16 cellular contexts compared by ENCODE assay signal in genomic region chr17:67884766-67885165, GRCh38. TPM values are rescaled to one million over a fixed set of nuclear protein-coding genes. Genes with fewer than 3 reads are reported as not detected.
DNase-seq lines count a peak whose midpoint lies in the region; TF ChIP-seq lines count a peak whose summit lies in the region.
"Had no signal": no experiment of that assay in that cellular context is flagged by ENCODE, and none has a peak within 500 bp of the region (broad histone marks: within the 10 kb centered on the region; RNA-seq: fewer than 3 reads in every experiment).

No MANE protein-coding gene starts in this region.

- peaks cover 4% of the 10 kb centered on the region for H3K4me1 Mint-ChIP-seq in activated CD4-positive, alpha-beta T cell treated with anti-CD3 and anti-CD28 coated beads, Interleukin-2, amount 10 ng/mL, durations not matched to agents 7 days and 5 days

- peak overlapping the region; percentile 9 for H3K27ac Mint-ChIP-seq in activated CD4-positive, alpha-beta T cell treated with anti-CD3 and anti-CD28 coated beads, Interleukin-2, amount 10 ng/mL, durations not matched to agents 7 days and 5 days
- H3K27ac Mint-ChIP-seq: CD4-positive, CD25-positive, alpha-beta regulatory T cell had no signal

- H3K9ac ChIP-seq in adipocyte (ENCODE audit: low read length): no peak overlapping the region
- H3K9ac ChIP-seq: GM23248 had no signal

- H3K4me1 ChIP-seq in HEK293 (ENCODE audit: control insufficient read depth, insufficient read depth, low read length) (peaks cover 9% of the 10 kb centered on the region), adipocyte (ENCODE audit: control insufficient read depth, insufficient read depth, low read length) (no peaks in the 10 kb centered on the region)
- H3K4me1 ChIP-seq: BE2C had no signal

- H3K4me3 ChIP-seq in HEK293 (ENCODE audit: low read depth, low read length) (no peak overlapping the region), adipocyte (ENCODE audit: low read length) (no peak overlapping the region)
- H3K4me3 ChIP-seq: GM23248, HAP-1 had no signal

- H3K36me3 Mint-ChIP-seq in activated CD4-positive, alpha-beta T cell treated with anti-CD3 and anti-CD28 coated beads, Interleukin-2, amount 10 ng/mL, durations not matched to agents 7 days and 5 days (ENCODE audit: low read depth): peaks cover 33% of the 10 kb centered on the region

- no peaks in the 10 kb centered on the region for H3K27me3 ChIP-seq in adipocyte (replicated peaks; ENCODE audit: control insufficient read depth, insufficient read depth, low read length)
- H3K27me3 ChIP-seq: BE2C had no signal

- POLR2A ChIA-PET in activated CD4-positive, alpha-beta T cell treated with anti-CD3 and anti-CD28 coated beads, Interleukin-2, amount 10 ng/mL, durations not matched to agents 7 days and 5 days (lab: Charles Lee): interaction anchor here (0.6 kb wide), 1 partner anchor 39 kb away, joined by 6 read pairs; no protein-coding TSS in a partner anchor
- POLR2A ChIA-PET in HEK293 (lab: Yijun Ruan, JAX): no interaction called here

- no peak for DNase-seq in activated CD4-positive, alpha-beta T cell treated with anti-CD3 and anti-CD28 coated beads, Interleukin-2, amount 10 ng/mL, durations not matched to agents 7 days and 5 days
- no peak for DNase-seq in activated CD4-positive, alpha-beta T cell treated with anti-CD3 and anti-CD28 coated beads for 1 hour
- DNase-seq in adipocyte (ENCODE audit: low read depth) (peak; percentile 17), NCI-H2081 (lab: John Stamatoyannopoulos, UW) (no peak), NCI-H2171 (lab: John Stamatoyannopoulos, UW) (no peak)
- DNase-seq: ACHN; BE2C; C1 segment of cervical spinal cord; CD4-positive, CD25-positive, alpha-beta regulatory T cell; CD8-positive, alpha-beta memory T cell; COR-L47; DMS 273 treated with DMSO at 0.1 percent for 48 hours; GM23248 had no signal

- H3K27me3 Mint-ChIP-seq in activated CD4-positive, alpha-beta T cell treated with anti-CD3 and anti-CD28 coated beads, Interleukin-2, amount 10 ng/mL, durations not matched to agents 7 days and 5 days: no peaks in the 10 kb centered on the region
- H3K27me3 Mint-ChIP-seq: CD4-positive, CD25-positive, alpha-beta regulatory T cell; CD8-positive, alpha-beta memory T cell had no signal

- H3K9me3 ChIP-seq in HEK293 (ENCODE audit: control insufficient read depth, insufficient read depth, low read depth, low read length) (no peaks in the 10 kb centered on the region), adipocyte (ENCODE audit: control insufficient read depth, low read length) (no peaks in the 10 kb centered on the region)
- H3K9me3 ChIP-seq: BE2C, HAP-1 had no signal

- H3K4me3 Mint-ChIP-seq in activated CD4-positive, alpha-beta T cell treated with anti-CD3 and anti-CD28 coated beads, Interleukin-2, amount 10 ng/mL, durations not matched to agents 7 days and 5 days: no peak overlapping the region
- H3K4me3 Mint-ChIP-seq: CD4-positive, CD25-positive, alpha-beta regulatory T cell; CD8-positive, alpha-beta memory T cell had no signal

- TF ChIP-seq CTCF in HEK293 (tag by site-specific recombination; IDR thresholded peaks at IDR 0.05): no peak

- H3K9me3 Mint-ChIP-seq in activated CD4-positive, alpha-beta T cell treated with anti-CD3 and anti-CD28 coated beads, Interleukin-2, amount 10 ng/mL, durations not matched to agents 7 days and 5 days: no peaks in the 10 kb centered on the region
- H3K9me3 Mint-ChIP-seq: CD4-positive, CD25-positive, alpha-beta regulatory T cell; CD8-positive, alpha-beta memory T cell had no signal

- H3K36me3 ChIP-seq in HEK293 (ENCODE audit: control insufficient read depth in 2 of 2, insufficient read depth in 1 of 2, low read length in 2 of 2) (peaks cover 30 to 36% of the 10 kb centered on the region in 2 experiments), adipocyte (ENCODE audit: control insufficient read depth, insufficient read depth, low read length, severe bottlenecking) (peaks cover 22% of the 10 kb centered on the region)

- no peak overlapping the region for H3K27ac ChIP-seq in HEK293 (ENCODE audit: extremely low read depth, low read depth, low read length)
- H3K27ac ChIP-seq: GM23248, HL-60 had no signal

- CTCF ChIA-PET in activated CD4-positive, alpha-beta T cell treated with anti-CD3 and anti-CD28 coated beads, Interleukin-2, amount 10 ng/mL, durations not matched to agents 7 days and 5 days (lab: Charles Lee): interaction anchor here (0.6 kb wide), 1 partner anchor 884 kb away, joined by 3 read pairs; no protein-coding TSS in a partner anchor
- CTCF ChIA-PET in HEK293 (lab: Yijun Ruan, JAX): no interaction called here

TF ChIP-seq in HEK293, 187 proteins besides CTCF, POLR2A, EP300 and RAD21:
- TF ChIP-seq SCRT1 (tag by site-specific recombination; IDR thresholded peaks at IDR 0.05; ENCODE audit: borderline replicate concordance) (no peak), PRDM6 (tag by site-specific recombination; IDR thresholded peaks at IDR 0.05) (peak; percentile 51; the same call in 1 of the 2 replicates)

RNA-seq across cellular contexts. Expression of gene BPTF, which starts 59.5 kb away (rescaled TPM):
- 100 to 1,000 TPM in 1 of 2 experiments, 10 to 100 TPM in 1; 98.1 to 114 TPM for total RNA-seq in activated CD4-positive, alpha-beta T cell treated with anti-CD3 and anti-CD28 coated beads, Interleukin-2, amount 10 ng/mL, durations not matched to agents 7 days and 5 days
